Comparison of ENCODE assay signal across 2 cellular contexts in genomic region chr19:17557461-17557860, GRCh38.
TF ChIP-seq lines count a peak whose summit lies in the region.

No MANE protein-coding gene starts in this region.

TF ChIP-seq in endothelial cell of umbilical vein, 7 proteins besides CTCF, POLR2A, EP300 and RAD21 (continued from another document):
- no peak for TF ChIP-seq POLR2AphosphoS5 (IDR thresholded peaks at IDR 0.05; ENCODE audit: insufficient read depth, low read depth, low read length)
- TF ChIP-seq EZH2 (IDR thresholded peaks at IDR 0.05; ENCODE audit: borderline replicate concordance, low read depth, low read length, severe bottlenecking) = no peak
- TF ChIP-seq FOS (IDR thresholded peaks at IDR 0.05; ENCODE audit: borderline replicate concordance, insufficient read depth, low read length) = no peak
- TF ChIP-seq, protein P1, sequence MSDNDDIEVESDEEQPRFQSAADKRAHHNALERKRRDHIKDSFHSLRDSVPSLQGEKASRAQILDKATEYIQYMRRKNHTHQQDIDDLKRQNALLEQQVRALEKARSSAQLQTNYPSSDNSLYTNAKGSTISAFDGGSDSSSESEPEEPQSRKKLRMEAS (IDR thresholded peaks at IDR 0.05; ENCODE audit: insufficient read depth, insufficient read length) = no peak
- no peak for TF ChIP-seq MYC (IDR thresholded peaks at IDR 0.05; ENCODE audit: low read depth, low read length)
- no peak for TF ChIP-seq JUN (IDR thresholded peaks at IDR 0.05; ENCODE audit: borderline replicate concordance, insufficient read depth, insufficient read length, low read depth)

TF ChIP-seq in WTC11, 78 proteins besides CTCF, POLR2A, EP300 and RAD21 (continues in another document):
- TF ChIP-seq NFATC4 (CRISPR knock-in tag; IDR thresholded peaks at IDR 0.05) (no peak), CBFB (CRISPR knock-in tag; IDR thresholded peaks at IDR 0.05; ENCODE audit: low read depth) (no peak), ATF3 (CRISPR knock-in tag; conservative IDR thresholded peaks at IDR 0.05) (no peak), PREB (CRISPR knock-in tag; IDR thresholded peaks at IDR 0.05; ENCODE audit: borderline replicate concordance) (no peak), STAT6 (CRISPR knock-in tag; conservative IDR thresholded peaks at IDR 0.05; ENCODE audit: low read depth) (no peak), ZBTB43 (CRISPR knock-in tag; IDR thresholded peaks at IDR 0.05) (no peak), ERG (CRISPR knock-in tag; IDR thresholded peaks at IDR 0.05) (no peak), TP53 (CRISPR knock-in tag; IDR thresholded peaks at IDR 0.05) (no peak), IRF1 (CRISPR knock-in tag; IDR thresholded peaks at IDR 0.05) (no peak), SMAD3 (CRISPR knock-in tag; IDR thresholded peaks at IDR 0.05; ENCODE audit: borderline replicate concordance) (no peak), ZBTB21 (CRISPR knock-in tag; IDR thresholded peaks at IDR 0.05; ENCODE audit: borderline replicate concordance) (no peak)
- TF ChIP-seq, protein P2, sequence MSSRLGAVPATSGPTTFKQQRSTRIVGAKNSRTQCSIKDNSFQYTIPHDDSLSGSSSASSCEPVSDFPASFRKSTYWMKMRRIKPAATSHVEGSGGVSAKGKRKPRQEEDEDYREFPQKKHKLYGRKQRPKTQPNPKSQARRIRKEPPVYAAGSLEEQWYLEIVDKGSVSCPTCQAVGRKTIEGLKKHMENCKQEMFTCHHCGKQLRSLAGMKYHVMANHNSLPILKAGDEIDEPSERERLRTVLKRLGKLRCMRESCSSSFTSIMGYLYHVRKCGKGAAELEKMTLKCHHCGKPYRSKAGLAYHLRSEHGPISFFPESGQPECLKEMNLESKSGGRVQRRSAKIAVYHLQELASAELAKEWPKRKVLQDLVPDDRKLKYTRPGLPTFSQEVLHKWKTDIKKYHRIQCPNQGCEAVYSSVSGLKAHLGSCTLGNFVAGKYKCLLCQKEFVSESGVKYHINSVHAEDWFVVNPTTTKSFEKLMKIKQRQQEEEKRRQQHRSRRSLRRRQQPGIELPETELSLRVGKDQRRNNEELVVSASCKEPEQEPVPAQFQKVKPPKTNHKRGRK (CRISPR knock-in tag; IDR thresholded peaks at IDR 0.05; ENCODE audit: borderline replicate concordance) = no peak
- TF ChIP-seq, protein P3, sequence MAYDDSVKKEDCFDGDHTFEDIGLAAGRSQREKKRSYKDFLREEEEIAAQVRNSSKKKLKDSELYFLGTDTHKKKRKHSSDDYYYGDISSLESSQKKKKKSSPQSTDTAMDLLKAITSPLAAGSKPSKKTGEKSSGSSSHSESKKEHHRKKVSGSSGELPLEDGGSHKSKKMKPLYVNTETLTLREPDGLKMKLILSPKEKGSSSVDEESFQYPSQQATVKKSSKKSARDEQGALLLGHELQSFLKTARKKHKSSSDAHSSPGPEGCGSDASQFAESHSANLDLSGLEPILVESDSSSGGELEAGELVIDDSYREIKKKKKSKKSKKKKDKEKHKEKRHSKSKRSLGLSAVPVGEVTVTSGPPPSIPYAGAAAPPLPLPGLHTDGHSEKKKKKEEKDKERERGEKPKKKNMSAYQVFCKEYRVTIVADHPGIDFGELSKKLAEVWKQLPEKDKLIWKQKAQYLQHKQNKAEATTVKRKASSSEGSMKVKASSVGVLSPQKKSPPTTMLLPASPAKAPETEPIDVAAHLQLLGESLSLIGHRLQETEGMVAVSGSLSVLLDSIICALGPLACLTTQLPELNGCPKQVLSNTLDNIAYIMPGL (CRISPR knock-in tag; IDR thresholded peaks at IDR 0.05) = no peak
- TF ChIP-seq, protein P4, sequence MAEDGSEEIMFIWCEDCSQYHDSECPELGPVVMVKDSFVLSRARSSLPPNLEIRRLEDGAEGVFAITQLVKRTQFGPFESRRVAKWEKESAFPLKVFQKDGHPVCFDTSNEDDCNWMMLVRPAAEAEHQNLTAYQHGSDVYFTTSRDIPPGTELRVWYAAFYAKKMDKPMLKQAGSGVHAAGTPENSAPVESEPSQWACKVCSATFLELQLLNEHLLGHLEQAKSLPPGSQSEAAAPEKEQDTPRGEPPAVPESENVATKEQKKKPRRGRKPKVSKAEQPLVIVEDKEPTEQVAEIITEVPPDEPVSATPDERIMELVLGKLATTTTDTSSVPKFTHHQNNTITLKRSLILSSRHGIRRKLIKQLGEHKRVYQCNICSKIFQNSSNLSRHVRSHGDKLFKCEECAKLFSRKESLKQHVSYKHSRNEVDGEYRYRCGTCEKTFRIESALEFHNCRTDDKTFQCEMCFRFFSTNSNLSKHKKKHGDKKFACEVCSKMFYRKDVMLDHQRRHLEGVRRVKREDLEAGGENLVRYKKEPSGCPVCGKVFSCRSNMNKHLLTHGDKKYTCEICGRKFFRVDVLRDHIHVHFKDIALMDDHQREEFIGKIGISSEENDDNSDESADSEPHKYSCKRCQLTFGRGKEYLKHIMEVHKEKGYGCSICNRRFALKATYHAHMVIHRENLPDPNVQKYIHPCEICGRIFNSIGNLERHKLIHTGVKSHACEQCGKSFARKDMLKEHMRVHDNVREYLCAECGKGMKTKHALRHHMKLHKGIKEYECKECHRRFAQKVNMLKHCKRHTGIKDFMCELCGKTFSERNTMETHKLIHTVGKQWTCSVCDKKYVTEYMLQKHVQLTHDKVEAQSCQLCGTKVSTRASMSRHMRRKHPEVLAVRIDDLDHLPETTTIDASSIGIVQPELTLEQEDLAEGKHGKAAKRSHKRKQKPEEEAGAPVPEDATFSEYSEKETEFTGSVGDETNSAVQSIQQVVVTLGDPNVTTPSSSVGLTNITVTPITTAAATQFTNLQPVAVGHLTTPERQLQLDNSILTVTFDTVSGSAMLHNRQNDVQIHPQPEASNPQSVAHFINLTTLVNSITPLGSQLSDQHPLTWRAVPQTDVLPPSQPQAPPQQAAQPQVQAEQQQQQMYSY (CRISPR knock-in tag; IDR thresholded peaks at IDR 0.05) = no peak
- TF ChIP-seq, protein P5, sequence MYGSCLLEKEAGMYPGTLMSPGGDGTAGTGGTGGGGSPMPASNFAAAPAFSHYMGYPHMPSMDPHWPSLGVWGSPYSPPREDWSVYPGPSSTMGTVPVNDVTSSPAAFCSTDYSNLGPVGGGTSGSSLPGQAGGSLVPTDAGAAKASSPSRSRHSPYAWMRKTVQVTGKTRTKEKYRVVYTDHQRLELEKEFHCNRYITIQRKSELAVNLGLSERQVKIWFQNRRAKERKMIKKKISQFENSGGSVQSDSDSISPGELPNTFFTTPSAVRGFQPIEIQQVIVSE (CRISPR knock-in tag; IDR thresholded peaks at IDR 0.05; ENCODE audit: borderline replicate concordance) = no peak
- TF ChIP-seq, protein P6, sequence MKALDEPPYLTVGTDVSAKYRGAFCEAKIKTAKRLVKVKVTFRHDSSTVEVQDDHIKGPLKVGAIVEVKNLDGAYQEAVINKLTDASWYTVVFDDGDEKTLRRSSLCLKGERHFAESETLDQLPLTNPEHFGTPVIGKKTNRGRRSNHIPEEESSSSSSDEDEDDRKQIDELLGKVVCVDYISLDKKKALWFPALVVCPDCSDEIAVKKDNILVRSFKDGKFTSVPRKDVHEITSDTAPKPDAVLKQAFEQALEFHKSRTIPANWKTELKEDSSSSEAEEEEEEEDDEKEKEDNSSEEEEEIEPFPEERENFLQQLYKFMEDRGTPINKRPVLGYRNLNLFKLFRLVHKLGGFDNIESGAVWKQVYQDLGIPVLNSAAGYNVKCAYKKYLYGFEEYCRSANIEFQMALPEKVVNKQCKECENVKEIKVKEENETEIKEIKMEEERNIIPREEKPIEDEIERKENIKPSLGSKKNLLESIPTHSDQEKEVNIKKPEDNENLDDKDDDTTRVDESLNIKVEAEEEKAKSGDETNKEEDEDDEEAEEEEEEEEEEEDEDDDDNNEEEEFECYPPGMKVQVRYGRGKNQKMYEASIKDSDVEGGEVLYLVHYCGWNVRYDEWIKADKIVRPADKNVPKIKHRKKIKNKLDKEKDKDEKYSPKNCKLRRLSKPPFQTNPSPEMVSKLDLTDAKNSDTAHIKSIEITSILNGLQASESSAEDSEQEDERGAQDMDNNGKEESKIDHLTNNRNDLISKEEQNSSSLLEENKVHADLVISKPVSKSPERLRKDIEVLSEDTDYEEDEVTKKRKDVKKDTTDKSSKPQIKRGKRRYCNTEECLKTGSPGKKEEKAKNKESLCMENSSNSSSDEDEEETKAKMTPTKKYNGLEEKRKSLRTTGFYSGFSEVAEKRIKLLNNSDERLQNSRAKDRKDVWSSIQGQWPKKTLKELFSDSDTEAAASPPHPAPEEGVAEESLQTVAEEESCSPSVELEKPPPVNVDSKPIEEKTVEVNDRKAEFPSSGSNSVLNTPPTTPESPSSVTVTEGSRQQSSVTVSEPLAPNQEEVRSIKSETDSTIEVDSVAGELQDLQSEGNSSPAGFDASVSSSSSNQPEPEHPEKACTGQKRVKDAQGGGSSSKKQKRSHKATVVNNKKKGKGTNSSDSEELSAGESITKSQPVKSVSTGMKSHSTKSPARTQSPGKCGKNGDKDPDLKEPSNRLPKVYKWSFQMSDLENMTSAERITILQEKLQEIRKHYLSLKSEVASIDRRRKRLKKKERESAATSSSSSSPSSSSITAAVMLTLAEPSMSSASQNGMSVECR (CRISPR knock-in tag; IDR thresholded peaks at IDR 0.05; ENCODE audit: borderline replicate concordance) = no peak
- TF ChIP-seq, protein P7, sequence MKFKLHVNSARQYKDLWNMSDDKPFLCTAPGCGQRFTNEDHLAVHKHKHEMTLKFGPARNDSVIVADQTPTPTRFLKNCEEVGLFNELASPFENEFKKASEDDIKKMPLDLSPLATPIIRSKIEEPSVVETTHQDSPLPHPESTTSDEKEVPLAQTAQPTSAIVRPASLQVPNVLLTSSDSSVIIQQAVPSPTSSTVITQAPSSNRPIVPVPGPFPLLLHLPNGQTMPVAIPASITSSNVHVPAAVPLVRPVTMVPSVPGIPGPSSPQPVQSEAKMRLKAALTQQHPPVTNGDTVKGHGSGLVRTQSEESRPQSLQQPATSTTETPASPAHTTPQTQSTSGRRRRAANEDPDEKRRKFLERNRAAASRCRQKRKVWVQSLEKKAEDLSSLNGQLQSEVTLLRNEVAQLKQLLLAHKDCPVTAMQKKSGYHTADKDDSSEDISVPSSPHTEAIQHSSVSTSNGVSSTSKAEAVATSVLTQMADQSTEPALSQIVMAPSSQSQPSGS (CRISPR knock-in tag; IDR thresholded peaks at IDR 0.05; ENCODE audit: borderline replicate concordance, low read depth) = no peak
